Comparison of ENCODE assay signal across 1 cellular context in genomic region chr20:61532736-61533135, GRCh38.
TF ChIP-seq lines count a peak whose summit lies in the region.

No MANE protein-coding gene starts in this region.

TF ChIP-seq in H1, 55 proteins besides CTCF, POLR2A, EP300 and RAD21:
- TF ChIP-seq TCF12 (IDR thresholded peaks at IDR 0.05; ENCODE audit: low read depth, low read length) (no peak), KDM4A (IDR thresholded peaks at IDR 0.05; ENCODE audit: low read depth, low read length, severe bottlenecking) (no peak), NANOG (IDR thresholded peaks at IDR 0.05; ENCODE audit: insufficient read depth, low read depth, low read length, poor library complexity, severe bottlenecking) (no peak), FOSL1 (IDR thresholded peaks at IDR 0.05; ENCODE audit: insufficient read depth, low read depth, low read length) (no peak), CHD1 (IDR thresholded peaks at IDR 0.05; ENCODE audit: low read depth, low read length) (no peak), SUZ12 (IDR thresholded peaks at IDR 0.05; ENCODE audit: low read length) (no peak), MAFK (IDR thresholded peaks at IDR 0.05; ENCODE audit: low read depth, low read length) (no peak), EGR1 (IDR thresholded peaks at IDR 0.05; ENCODE audit: borderline replicate concordance, low read depth, low read length) (no peak), SP1 (IDR thresholded peaks at IDR 0.05; ENCODE audit: low read depth, low read length) (no peak), RBBP5 (IDR thresholded peaks at IDR 0.05; ENCODE audit: borderline replicate concordance, low read depth, low read length) (no peak), TAF1 (IDR thresholded peaks at IDR 0.05; ENCODE audit: low read depth, low read length) (no peak), SP4 (IDR thresholded peaks at IDR 0.05; ENCODE audit: low read length) (no peak)
